In the genomic region with DNA sequence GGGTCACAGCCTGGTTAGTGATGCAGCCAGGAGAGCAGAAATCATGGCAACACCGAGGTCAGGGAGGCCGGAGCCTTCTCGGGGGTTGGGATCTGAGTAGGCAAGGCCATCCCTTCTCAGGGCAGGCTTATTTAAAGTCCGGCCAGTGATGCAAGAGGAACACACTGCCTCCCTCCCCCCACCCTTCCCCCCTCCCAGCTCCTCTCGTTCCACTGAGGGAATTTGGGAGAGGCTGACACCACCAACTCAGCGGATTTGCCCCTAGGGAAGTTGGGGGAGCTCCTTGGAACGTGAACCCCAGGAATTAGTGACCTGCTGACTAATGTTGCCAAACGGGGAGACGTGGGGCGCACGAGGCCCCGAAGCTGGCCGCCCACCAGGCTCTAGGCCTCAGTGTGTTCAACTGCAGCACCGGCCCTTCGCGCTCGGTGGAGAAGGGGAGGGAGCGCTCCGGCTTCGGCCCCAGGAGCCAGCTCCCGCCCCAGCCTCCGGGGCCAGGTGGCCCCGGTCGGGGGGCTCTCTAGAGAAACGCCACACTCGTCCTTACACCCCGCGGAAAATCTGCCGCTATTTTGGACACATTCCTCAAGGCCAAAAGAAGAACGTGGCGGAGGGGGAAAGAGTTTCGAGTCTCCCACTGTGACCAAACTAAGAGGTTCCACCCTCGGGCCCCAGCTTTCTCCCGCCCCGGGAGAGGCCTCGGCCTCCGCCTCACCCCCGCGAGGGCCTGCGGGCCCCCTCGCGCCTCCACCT, we compare ENCODE assay signal across 8 cellular contexts. TPM values are rescaled to one million over a fixed set of nuclear protein-coding genes. Genes with fewer than 3 reads are reported as not detected.
DNase-seq lines count a peak whose midpoint lies in the region; ATAC-seq and TF ChIP-seq lines count a peak whose summit lies in the region.

No MANE protein-coding gene starts in this region.

- CTCF ChIA-PET in CD8-positive, alpha-beta memory T cell (lab: Charles Lee): interaction anchor here (0.9 to 4.2 kb wide), 6 partner anchors 8 to 85 kb away, joined by 3 to 31 read pairs (median 6); no protein-coding TSS in a partner anchor

- H3K27me3 Mint-ChIP-seq in CD8-positive, alpha-beta memory T cell: peaks cover 0 to 1% of the 10 kb centered on the region in 2 donors
- no peaks in the 10 kb centered on the region for H3K27me3 Mint-ChIP-seq in activated T-cell treated with anti-CD3 and anti-CD28 coated beads, Interleukin-2, amount 50 U/mL, for 72 hours (ENCODE audit: low read depth)
- H3K27me3 Mint-ChIP-seq in nephron (ENCODE audit: low read depth): peaks cover 4% of the 10 kb centered on the region

- H3K27me3 ChIP-seq in CD8-positive, alpha-beta memory T cell (ENCODE audit: insufficient read depth, low read length, poor library complexity, severe bottlenecking): no peaks in the 10 kb centered on the region

- H3K27ac Mint-ChIP-seq in CD8-positive, alpha-beta memory T cell: peak overlapping the region; percentile 74 to 98 (median 94)
- H3K27ac Mint-ChIP-seq in activated T-cell treated with anti-CD3 and anti-CD28 coated beads, Interleukin-2, amount 50 U/mL, for 72 hours: peak overlapping the region; percentile 77
- peak overlapping the region; percentile 97 to 98 (median 98) for H3K27ac Mint-ChIP-seq in nephron

- peaks cover 48% of the 10 kb centered on the region for H3K4me1 ChIP-seq in CD8-positive, alpha-beta memory T cell (ENCODE audit: insufficient read depth, low read length)

- TF ChIP-seq CTCF in GM20000 (IDR thresholded peaks at IDR 0.05; ENCODE audit: extremely low read depth, missing control alignments): no peak
- TF ChIP-seq CTCF in nephron (IDR thresholded peaks at IDR 0.05; ENCODE audit: unreplicated experiment in 3 of 3): no peak

- POLR2A ChIA-PET in CD8-positive, alpha-beta memory T cell (lab: Charles Lee): interaction anchor here (0.5 to 2.3 kb wide), 6 partner anchors 8 to 62 kb away, joined by 3 to 10 read pairs (median 4); a partner anchor contains a TSS

- peak overlapping the region; percentile 87 for H3K4me3 ChIP-seq in CD8-positive, alpha-beta memory T cell (ENCODE audit: low read length)

- H3K4me3 Mint-ChIP-seq in CD8-positive, alpha-beta memory T cell: peak overlapping the region; percentile 88 to 100 (median 91)
- peak overlapping the region; percentile 87 to 92 for H3K4me3 Mint-ChIP-seq in activated T-cell treated with anti-CD3 and anti-CD28 coated beads, Interleukin-2, amount 50 U/mL, for 72 hours
- H3K4me3 Mint-ChIP-seq in nephron: peak overlapping the region; percentile 91 to 98 (median 96)

- no peaks in the 10 kb centered on the region for H3K9me3 Mint-ChIP-seq in CD8-positive, alpha-beta memory T cell
- no peaks in the 10 kb centered on the region for H3K9me3 Mint-ChIP-seq in activated T-cell treated with anti-CD3 and anti-CD28 coated beads, Interleukin-2, amount 50 U/mL, for 72 hours
- no peaks in the 10 kb centered on the region for H3K9me3 Mint-ChIP-seq in nephron

- H3K9me3 ChIP-seq in CD8-positive, alpha-beta memory T cell (ENCODE audit: low read length): no peaks in the 10 kb centered on the region
- no peaks in the 10 kb centered on the region for H3K9me3 ChIP-seq in KOPT-K1 (ENCODE audit: insufficient read depth, low read length, poor library complexity, severe bottlenecking)

- H3K4me1 Mint-ChIP-seq in CD8-positive, alpha-beta memory T cell: peaks cover 54 to 66% (median 56%) of the 10 kb centered on the region in 3 donors
- H3K4me1 Mint-ChIP-seq in activated T-cell treated with anti-CD3 and anti-CD28 coated beads, Interleukin-2, amount 50 U/mL, for 72 hours (ENCODE audit: low read depth): peaks cover 56% of the 10 kb centered on the region
- peaks cover 68% of the 10 kb centered on the region for H3K4me1 Mint-ChIP-seq in nephron

- no peak for DNase-seq in CD8-positive, alpha-beta memory T cell
- peak; percentile 61 for DNase-seq in GM20000 (ENCODE audit: low spot score)
- peak; percentile 41 to 43 for DNase-seq in activated T-cell treated with anti-CD3 and anti-CD28 coated beads, Interleukin-2, amount 50 U/mL, for 72 hours
- peak; percentile 92 for DNase-seq in fibroblast of the conjunctiva (ENCODE audit: low read depth)

- H3K27ac ChIP-seq in CD8-positive, alpha-beta memory T cell (ENCODE audit: low read depth, low read length): peak overlapping the region; percentile 88
- peak overlapping the region; percentile 94 for H3K27ac ChIP-seq in KOPT-K1 (ENCODE audit: low read depth, low read length, poor library complexity, severe bottlenecking)

- ATAC-seq in activated T-cell treated with anti-CD3 and anti-CD28 coated beads, Interleukin-2, amount 50 U/mL, for 72 hours (replicated peaks in 1 of 2): peak; percentile 13 to 33
- ATAC-seq in HG03196 (IDR thresholded peaks at IDR 0.05; ENCODE audit: unreplicated experiment): no peak
- ATAC-seq in HG03342 (IDR thresholded peaks at IDR 0.05; ENCODE audit: unreplicated experiment): no peak

- H3K36me3 ChIP-seq in CD8-positive, alpha-beta memory T cell (ENCODE audit: insufficient read depth, low read length): no peaks in the 10 kb centered on the region
- H3K36me3 ChIP-seq in KOPT-K1 (ENCODE audit: insufficient read depth, low read length): no peaks in the 10 kb centered on the region

- H3K36me3 Mint-ChIP-seq in CD8-positive, alpha-beta memory T cell: peaks cover 0 to 25% (median 0%) of the 10 kb centered on the region in 3 donors
- peaks cover 0 to 1% of the 10 kb centered on the region in 2 donors for H3K36me3 Mint-ChIP-seq in activated T-cell treated with anti-CD3 and anti-CD28 coated beads, Interleukin-2, amount 50 U/mL, for 72 hours (ENCODE audit: insufficient read depth in 2 of 2)
- H3K36me3 Mint-ChIP-seq in nephron (ENCODE audit: low read depth): peaks cover 9% of the 10 kb centered on the region

RNA-seq across cellular contexts. Expression of a gene that starts 1.6 kb away (rescaled TPM):
- total RNA-seq in CD8-positive, alpha-beta memory T cell: 10 to 100 TPM; 72.8 to 76.4 TPM
- 55.0 TPM for polyA plus RNA-seq in CD8-positive, alpha-beta memory T cell
- 100 to 1,000 TPM; 108 to 109 TPM for total RNA-seq in activated T-cell treated with anti-CD3 and anti-CD28 coated beads, Interleukin-2, amount 50 U/mL, for 72 hours

RNA-seq across cellular contexts. Expression of a gene that starts 26.4 kb away (rescaled TPM):
- total RNA-seq in CD8-positive, alpha-beta memory T cell: 1 to 10 TPM; 2.3 to 2.5 TPM
- polyA plus RNA-seq in CD8-positive, alpha-beta memory T cell: 0.40 TPM
- total RNA-seq in activated T-cell treated with anti-CD3 and anti-CD28 coated beads, Interleukin-2, amount 50 U/mL, for 72 hours: 1 to 10 TPM; 4.8 to 5.5 TPM

Comparison
In these comparisons a context has a peak if more than half of its experiments do, and no peak if none do; other contexts are left out.
1. DNase-seq: peak in GM20000 (single experiment), activated T-cell treated with anti-CD3 and anti-CD28 coated beads, Interleukin-2, amount 50 U/mL, for 72 hours (2 of 2) and fibroblast of the conjunctiva (single experiment); none in CD8-positive, alpha-beta memory T cell (0 of 5).
2. ATAC-seq: peak in activated T-cell treated with anti-CD3 and anti-CD28 coated beads, Interleukin-2, amount 50 U/mL, for 72 hours (2 of 2); none in HG03196 (single experiment) and HG03342 (single experiment).
3. Peak in every context shown above with its lines, with median percentiles within 50 percentile points of each other: H3K27ac Mint-ChIP-seq and H3K4me3 Mint-ChIP-seq.